Comparison of ENCODE assay signal across 13 cellular contexts in genomic region chr15:42800731-42801474, GRCh38.
A peak's percentile ranks its signal among the peaks of the same experiment; 100 is the strongest.
DNase-seq lines count a peak whose midpoint lies in the region; ATAC-seq, FAIRE-seq and TF ChIP-seq lines count a peak whose summit lies in the region.
"Had no signal": no experiment of that assay in that cellular context is flagged by ENCODE, and none has a peak within 500 bp of the region (broad histone marks: within the 10 kb centered on the region; RNA-seq: fewer than 3 reads in every experiment).

No MANE protein-coding gene starts in this region.

- no peaks in the 10 kb centered on the region for H3K9me3 Mint-ChIP-seq in neural crest cell

- 94% methylated on average over 18 of the region's 22 CpGs for WGBS in SK-N-SH (ENCODE audit: low lambda C conversion rate)
- WGBS in GM12878 (ENCODE audit: insufficient coverage, insufficient replicate concordance, low lambda C conversion rate, missing lambda C conversion rate), result 86% methylated on average over 22 of the region's 22 CpGs

- H3K4me1 ChIP-seq in SK-N-SH (ENCODE audit: control insufficient read depth in 1 of 2, insufficient read depth in 2 of 2, low read depth in 1 of 2, low read length in 1 of 2), result peaks cover 0 to 7% of the 10 kb centered on the region in 2 experiments; a peak in 1 of 4 replicates
- no peaks in the 10 kb centered on the region for H3K4me1 ChIP-seq in GM12878 (ENCODE audit: control insufficient read depth, insufficient read depth, low read length)

- RAD21 ChIA-PET in GM12878 (lab: Charles Lee; ENCODE audit: unreplicated experiment), result interaction anchor here (1.0 to 2.3 kb wide), 3 partner anchors 11 to 127 kb away, joined by 4 to 6 read pairs (median 6); no protein-coding TSS in a partner anchor

- no peak for TF ChIP-seq POLR2A in GM12878 (IDR thresholded peaks at IDR 0.05; ENCODE audit: low read depth, low read length)

- DNase-seq in SK-N-SH, result no peak
- DNase-seq in H7, result peak; percentile 36
- DNase-seq in GM12878 (ENCODE audit: low read depth, low spot score), result no peak
- DNase-seq in neural crest cell (ENCODE audit: low read depth, low spot score), result peak; percentile 2
- no peak for DNase-seq in ureter (ENCODE audit: low spot score)
- DNase-seq in H4 (ENCODE audit: low spot score), result no peak
- DNase-seq in activated naive CD4-positive, alpha-beta T cell treated with Interleukin-2 at 50 U/mL for 16 hours, result no peak
- DNase-seq: ACHN, activated T-cell treated with anti-CD3 and anti-CD28 coated beads for 4 hours, NCI-H1436 treated with DMSO at 0.1 percent for 48 hours, T-helper 2 cell had no signal

- no peak overlapping the region for H2AFZ ChIP-seq in SK-N-SH (ENCODE audit: low read depth)
- no peak overlapping the region for H2AFZ ChIP-seq in GM12878 (ENCODE audit: control insufficient read depth, low read depth, low read length)

- ATAC-seq in SK-N-SH treated with all-trans-retinoic acid at 6 μM for 48 hours, result no peak
- no peak for ATAC-seq in GM12878

- no peak overlapping the region for H3K9ac ChIP-seq in SK-N-SH
- H3K9ac ChIP-seq in GM12878 (ENCODE audit: control insufficient read depth, insufficient read depth, low read length), result no peak overlapping the region

- peaks cover 5% of the 10 kb centered on the region for H3K36me3 Mint-ChIP-seq in neural crest cell (ENCODE audit: low read depth)

- H3K9me3 ChIP-seq in SK-N-SH (no peaks in the 10 kb centered on the region), GM12878 (replicated peaks; ENCODE audit: control insufficient read depth, insufficient read depth, low read length) (no peaks in the 10 kb centered on the region)

- H3K27me3 Mint-ChIP-seq in neural crest cell (ENCODE audit: low read depth), result no peaks in the 10 kb centered on the region

- H3K4me2 ChIP-seq in SK-N-SH (no peak overlapping the region), GM12878 (ENCODE audit: control insufficient read depth, insufficient read depth) (no peak overlapping the region)

- no peak overlapping the region for H3K4me3 Mint-ChIP-seq in neural crest cell

- in situ Hi-C loops in GM12878 (cut with MboI), result no loop called here

- H4K20me1 ChIP-seq in SK-N-SH (ENCODE audit: insufficient read depth) (no peaks in the 10 kb centered on the region), GM12878 (ENCODE audit: control insufficient read depth, insufficient read depth) (no peaks in the 10 kb centered on the region)

- TF ChIP-seq EP300 in SK-N-SH (IDR thresholded peaks at IDR 0.05; ENCODE audit: borderline replicate concordance in 1 of 2, low read depth in 1 of 2, low read length in 1 of 2) (no peak), GM12878 (IDR thresholded peaks at IDR 0.05; ENCODE audit: borderline replicate concordance in 1 of 2, control insufficient read depth in 1 of 2, low read depth in 2 of 2, low read length in 2 of 2) (no peak)

- H3K4me3 ChIP-seq in SK-N-SH (ENCODE audit: low read depth in 2 of 2, low read length in 1 of 2), result no peak overlapping the region
- no peak overlapping the region for H3K4me3 ChIP-seq in H7 (ENCODE audit: insufficient read depth, low read depth, low read length)
- H3K4me3 ChIP-seq in GM12878, result no peak overlapping the region

- no peak for TF ChIP-seq RAD21 in SK-N-SH (IDR thresholded peaks at IDR 0.05; ENCODE audit: low read length)
- TF ChIP-seq RAD21 in GM12878 (IDR thresholded peaks at IDR 0.05; ENCODE audit: insufficient read depth, low read depth, low read length), result peak; percentile 30; the same call in 1 of the 2 replicates

- H3K36me3 ChIP-seq in SK-N-SH (replicated peaks in 1 of 2; ENCODE audit: control insufficient read depth in 1 of 2, insufficient read depth in 2 of 2, low read length in 1 of 2), result peaks cover 3 to 13% of the 10 kb centered on the region in 2 experiments
- H3K36me3 ChIP-seq in H7 (replicated peaks; ENCODE audit: control insufficient read depth, insufficient read depth, low read length), result no peaks in the 10 kb centered on the region; the same call in 1 of the 2 replicates
- H3K36me3 ChIP-seq in GM12878 (ENCODE audit: control insufficient read depth in 2 of 2, insufficient read depth in 2 of 2, low read length in 1 of 2), result no peaks in the 10 kb centered on the region; a peak in 1 of 4 replicates

- CTCF ChIA-PET in SK-N-SH (lab: Yijun Ruan, JAX) (interaction anchor here (1.9 to 2.4 kb wide), 2 partner anchors 11 to 126 kb away, joined by 7 to 8 read pairs; no protein-coding TSS in a partner anchor), GM12878 (lab: Yijun Ruan, JAX) (interaction anchor here (0.8 to 2.4 kb wide), 9 partner anchors 11 to 245 kb away, joined by 3 to 23 read pairs (median 4); no protein-coding TSS in a partner anchor)

- peaks cover 17% of the 10 kb centered on the region for H3F3A ChIP-seq in SK-N-SH (replicated peaks; ENCODE audit: insufficient read depth)

- H3K79me2 ChIP-seq in SK-N-SH (ENCODE audit: insufficient read depth), result no peaks in the 10 kb centered on the region
- H3K79me2 ChIP-seq in GM12878 (ENCODE audit: control insufficient read depth, insufficient read depth, low read length), result no peaks in the 10 kb centered on the region

- SMC1A ChIA-PET in GM12878 (lab: Charles Lee; ENCODE audit: uncharacterized antibody, unreplicated experiment), result interaction anchor here (0.5 to 2.1 kb wide), 6 partner anchors 10 to 424 kb away, joined by 3 to 8 read pairs (median 3); no protein-coding TSS in a partner anchor

- no peaks in the 10 kb centered on the region for H3K9me2 ChIP-seq in SK-N-SH

- POLR2A ChIA-PET in SK-N-SH (lab: Yijun Ruan, JAX), result no interaction called here
- POLR2A ChIA-PET in GM12878 (lab: Charles Lee), result no interaction called here

- H3K27ac ChIP-seq in SK-N-SH (ENCODE audit: low read depth in 2 of 2, low read length in 1 of 2) (no peak overlapping the region), GM12878 (ENCODE audit: control insufficient read depth, insufficient read depth) (no peak overlapping the region)

- H3K27ac Mint-ChIP-seq in neural crest cell (ENCODE audit: unreplicated experiment), result no peak overlapping the region

- intact Hi-C loops in GM12878 (cut with micrococcal nuclease; ENCODE audit: unreplicated experiment), result loop anchor here (2.0 kb wide), 1 partner anchor 126 kb away; no protein-coding TSS in a partner anchor

- H3K27me3 ChIP-seq in SK-N-SH (ENCODE audit: insufficient read depth) (no peaks in the 10 kb centered on the region), H7 (ENCODE audit: control insufficient read depth, insufficient read depth, low read length) (no peaks in the 10 kb centered on the region), GM12878 (replicated peaks in 1 of 2; ENCODE audit: control insufficient read depth in 2 of 2, insufficient read depth in 2 of 2, low read length in 1 of 2) (no peaks in the 10 kb centered on the region)

- FAIRE-seq in GM12878 (lab: Jason Lieb, UNC), result no peak
- FAIRE-seq: endometrium had no signal

- TF ChIP-seq CTCF in SK-N-SH (IDR thresholded peaks at IDR 0.05) (peak; percentile 33; the same call in 1 of the 2 replicates), GM12878 (IDR thresholded peaks at IDR 0.05 in 2 of 3, conservative IDR thresholded peaks at IDR 0.05 in 1 of 3; ENCODE audit: control insufficient read depth in 2 of 3, extremely low read depth in 1 of 3, insufficient read depth in 1 of 3, low read depth in 3 of 3, low read length in 3 of 3) (peak in 2 of 3 experiments; percentile 11 to 28; a peak in 1 of 6 replicates), neural crest cell (conservative IDR thresholded peaks at IDR 0.05) (no peak)

- no peaks in the 10 kb centered on the region for H3K4me1 Mint-ChIP-seq in neural crest cell

- no TSS peak for BruUV-seq in GM12878 (replicated peaks; lab: Mats Ljungman, UMichigan)

TF ChIP-seq in SK-N-SH, 30 proteins besides CTCF, POLR2A, EP300 and RAD21 (continues in another document):
- no peak for TF ChIP-seq TCF12 (IDR thresholded peaks at IDR 0.05)

TF ChIP-seq in SK-N-SH treated with all-trans-retinoic acid at 6 μM for 48 hours, 23 proteins besides CTCF, POLR2A, EP300 and RAD21 (continues in another document):
- TF ChIP-seq CSDC2 (CRISPR knock-in tag; IDR thresholded peaks at IDR 0.05) (no peak), ZNF565 (CRISPR knock-in tag; conservative IDR thresholded peaks at IDR 0.05; ENCODE audit: low read depth) (no peak), ZC3H10 (CRISPR knock-in tag; IDR thresholded peaks at IDR 0.05) (no peak), POU6F1 (CRISPR knock-in tag; IDR thresholded peaks at IDR 0.05; ENCODE audit: borderline replicate concordance, low read depth) (no peak), ZNF70 (CRISPR knock-in tag; IDR thresholded peaks at IDR 0.05) (no peak), OSR1 (CRISPR knock-in tag; IDR thresholded peaks at IDR 0.05) (no peak)

TF ChIP-seq in GM12878, 131 proteins besides CTCF, POLR2A, EP300 and RAD21 (continues in another document):
- TF ChIP-seq CHD1 (IDR thresholded peaks at IDR 0.05; ENCODE audit: low read depth, low read length) (no peak), SMAD5 (IDR thresholded peaks at IDR 0.05; ENCODE audit: low read depth) (no peak), TCF3 (IDR thresholded peaks at IDR 0.05; ENCODE audit: borderline replicate concordance, insufficient read depth, low read depth, low read length) (no peak), MLLT1 (IDR thresholded peaks at IDR 0.05) (no peak), CHD2 (IDR thresholded peaks at IDR 0.05; ENCODE audit: borderline replicate concordance, low read depth, low read length) (no peak), ATF2 (IDR thresholded peaks at IDR 0.05; ENCODE audit: low read length) (no peak), CREB1 (IDR thresholded peaks at IDR 0.05; ENCODE audit: low read depth) (no peak)

Comparison
In these comparisons a context has a peak if more than half of its experiments do, and no peak if none do; other contexts are left out.
1. DNase-seq: peak in H7 (single experiment) and neural crest cell (single experiment); none in SK-N-SH (single experiment), GM12878 (single experiment), ureter (single experiment), H4 (single experiment) and activated naive CD4-positive, alpha-beta T cell treated with Interleukin-2 at 50 U/mL for 16 hours (single experiment).
2. Of the 26 proteins assayed by ChIP-seq in both GM12878 and SK-N-SH: peak only in GM12878: RAD21; only in SK-N-SH: none; in both: CTCF; in neither: 24.